ENCODE assay signal across 8 cellular contexts in the genomic region with DNA sequence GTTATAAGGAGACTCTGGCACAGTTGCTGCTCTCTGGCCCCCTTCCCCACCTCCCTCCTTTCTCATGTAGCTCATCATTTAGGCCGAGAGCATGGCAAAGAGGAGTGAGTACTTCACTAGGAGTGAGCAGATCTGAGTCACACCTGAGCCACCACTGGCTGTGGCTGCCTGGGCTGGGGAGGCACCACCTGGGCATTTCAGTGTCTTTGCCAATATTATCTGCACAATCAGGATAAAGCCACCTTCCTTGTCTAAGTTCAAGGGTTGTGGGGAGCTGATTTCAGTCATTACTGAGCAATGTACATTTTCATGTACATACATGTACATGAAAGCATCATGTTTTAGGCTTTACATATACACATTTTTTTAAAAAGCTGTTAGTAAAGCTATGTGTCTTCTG. TPM values are rescaled to one million over a fixed set of nuclear protein-coding genes. Genes with fewer than 3 reads are reported as not detected.
"Had no signal": no experiment of that assay in that cellular context is flagged by ENCODE, and none has a peak within 500 bp of the region (broad histone marks: within the 10 kb centered on the region; RNA-seq: fewer than 3 reads in every experiment).

No MANE protein-coding gene starts in this region.

RNA-seq across cellular contexts. Expression of a gene that starts 18.5 kb away (rescaled TPM):
- total RNA-seq: activated naive CD4-positive, alpha-beta T cell treated with anti-CD3 and anti-CD28 coated beads for 36 hours; cardiac muscle cell; cerebellum; endodermal cell; frontal cortex; mucosa of descending colon; SJCRH30; ureter had no signal
- polyA plus RNA-seq: cardiac muscle cell had no signal

RNA-seq across cellular contexts. Expression of a gene that starts 43.8 kb away (rescaled TPM):
- total RNA-seq: cardiac muscle cell, SJCRH30 had no signal
- polyA plus RNA-seq: cardiac muscle cell had no signal
